ENCODE assay signal across 1 cellular context in genomic region chr2:60552851-60553495, GRCh38.
TF ChIP-seq lines count a peak whose summit lies in the region.

No MANE protein-coding gene starts in this region.

TF ChIP-seq in H1, 55 proteins besides CTCF, POLR2A, EP300 and RAD21 (continued from another document):
- no peak for TF ChIP-seq JUN (IDR thresholded peaks at IDR 0.05; ENCODE audit: low read depth, low read length)
